1 cellular context compared by ENCODE assay signal in genomic region chr1:34825455-34826081, GRCh38.
TF ChIP-seq lines count a peak whose summit lies in the region.

No MANE protein-coding gene starts in this region.

TF ChIP-seq in HepG2, 621 proteins besides CTCF, POLR2A, EP300 and RAD21 (continued from another document and continues in another):
- TF ChIP-seq ZNF772 (CRISPR knock-in tag; IDR thresholded peaks at IDR 0.05): peak; percentile 71; the same call in 1 of the 2 replicates
- TF ChIP-seq ZNF207 (IDR thresholded peaks at IDR 0.05; ENCODE audit: borderline replicate concordance): no peak
- TF ChIP-seq PAX8 (CRISPR knock-in tag; IDR thresholded peaks at IDR 0.05; ENCODE audit: borderline replicate concordance): no peak
- 0 out of 2 replicates have a peak, but pooled peaks have one; percentile 57 for TF ChIP-seq BCL3 (CRISPR knock-in tag; IDR thresholded peaks at IDR 0.05)
- TF ChIP-seq RXRA (CRISPR knock-in tag; IDR thresholded peaks at IDR 0.05): 0 out of 2 replicates have a peak, but pooled peaks have one; percentile 33
- TF ChIP-seq ZNF547 (CRISPR knock-in tag; IDR thresholded peaks at IDR 0.05): no peak
- no peak for TF ChIP-seq NRL (CRISPR knock-in tag; IDR thresholded peaks at IDR 0.05; ENCODE audit: borderline replicate concordance)
- TF ChIP-seq ZNF33B (CRISPR knock-in tag; IDR thresholded peaks at IDR 0.05): no peak
- peak; percentile 61; the same call in 1 of the 2 replicates for TF ChIP-seq ZSCAN25 (CRISPR knock-in tag; IDR thresholded peaks at IDR 0.05)
- no peak for TF ChIP-seq ZNF660 (CRISPR knock-in tag; IDR thresholded peaks at IDR 0.05; ENCODE audit: borderline replicate concordance, low read depth)
- TF ChIP-seq ZNF501 (CRISPR knock-in tag; IDR thresholded peaks at IDR 0.05): no peak
- TF ChIP-seq ZNF280B (CRISPR knock-in tag; IDR thresholded peaks at IDR 0.05; ENCODE audit: borderline replicate concordance): no peak
- no peak for TF ChIP-seq ZBED4 (CRISPR knock-in tag; IDR thresholded peaks at IDR 0.05; ENCODE audit: borderline replicate concordance)
- TF ChIP-seq HIVEP1 (CRISPR knock-in tag; IDR thresholded peaks at IDR 0.05): no peak
- TF ChIP-seq ZNF451 (CRISPR knock-in tag; IDR thresholded peaks at IDR 0.05): peak; percentile 47; the same call in 1 of the 2 replicates
- TF ChIP-seq ZNF274 (CRISPR knock-in tag; IDR thresholded peaks at IDR 0.05): no peak
- no peak for TF ChIP-seq MNT (IDR thresholded peaks at IDR 0.05)
- no peak for TF ChIP-seq ZNF329 (CRISPR knock-in tag; IDR thresholded peaks at IDR 0.05; ENCODE audit: low read depth)
- peak; percentile 54; the same call in 1 of the 2 replicates for TF ChIP-seq GATA4 (IDR thresholded peaks at IDR 0.05; ENCODE audit: borderline replicate concordance, low read depth)
- no peak for TF ChIP-seq TP53 (CRISPR knock-in tag; conservative IDR thresholded peaks at IDR 0.05)
- no peak for TF ChIP-seq LBX2 (CRISPR knock-in tag; IDR thresholded peaks at IDR 0.05; ENCODE audit: borderline replicate concordance)
- peak; percentile 36; the same call in 1 of the 2 replicates for TF ChIP-seq ZSCAN21 (CRISPR knock-in tag; IDR thresholded peaks at IDR 0.05; ENCODE audit: borderline replicate concordance)
- TF ChIP-seq ZBTB20 (CRISPR knock-in tag; IDR thresholded peaks at IDR 0.05; ENCODE audit: borderline replicate concordance, low read depth): no peak
- 0 out of 2 replicates have a peak, but pooled peaks have one; percentile 53 for TF ChIP-seq HMG20B (CRISPR knock-in tag; conservative IDR thresholded peaks at IDR 0.05)
- no peak for TF ChIP-seq ZBTB8A (CRISPR knock-in tag; IDR thresholded peaks at IDR 0.05; ENCODE audit: borderline replicate concordance, low read depth)
- TF ChIP-seq GLI4 (CRISPR knock-in tag; IDR thresholded peaks at IDR 0.05; ENCODE audit: borderline replicate concordance): no peak
- no peak for TF ChIP-seq ZBTB21 (CRISPR knock-in tag; IDR thresholded peaks at IDR 0.05)
- TF ChIP-seq KLF6 (CRISPR knock-in tag; IDR thresholded peaks at IDR 0.05): no peak
- TF ChIP-seq KDM5B (CRISPR knock-in tag; IDR thresholded peaks at IDR 0.05; ENCODE audit: borderline replicate concordance): no peak
- no peak for TF ChIP-seq THRA (CRISPR knock-in tag; IDR thresholded peaks at IDR 0.05; ENCODE audit: borderline replicate concordance)
- TF ChIP-seq FOXO1 (CRISPR knock-in tag; IDR thresholded peaks at IDR 0.05): peak; percentile 90
- TF ChIP-seq KDM6A (CRISPR knock-in tag; IDR thresholded peaks at IDR 0.05; ENCODE audit: low read depth): peak; percentile 37
- no peak for TF ChIP-seq THYN1 (CRISPR knock-in tag; IDR thresholded peaks at IDR 0.05; ENCODE audit: borderline replicate concordance, low read depth)
- TF ChIP-seq ZNF674 (CRISPR knock-in tag; IDR thresholded peaks at IDR 0.05; ENCODE audit: low read depth): no peak
- TF ChIP-seq PAXIP1 (CRISPR knock-in tag; conservative IDR thresholded peaks at IDR 0.05): peak; percentile 90
- peak; percentile 68; the same call in 1 of the 2 replicates for TF ChIP-seq THAP9 (CRISPR knock-in tag; IDR thresholded peaks at IDR 0.05; ENCODE audit: borderline replicate concordance)
- TF ChIP-seq ZNF281 (CRISPR knock-in tag; IDR thresholded peaks at IDR 0.05; ENCODE audit: borderline replicate concordance): 0 out of 2 replicates have a peak, but pooled peaks have one; percentile 17
- no peak for TF ChIP-seq ZNF264 (CRISPR knock-in tag; IDR thresholded peaks at IDR 0.05)
- no peak for TF ChIP-seq ZNF878 (CRISPR knock-in tag; IDR thresholded peaks at IDR 0.05)
- TF ChIP-seq ZNF615 (CRISPR knock-in tag; IDR thresholded peaks at IDR 0.05; ENCODE audit: borderline replicate concordance): no peak
- TF ChIP-seq ZNF605 (CRISPR knock-in tag; IDR thresholded peaks at IDR 0.05): no peak
- TF ChIP-seq ATRX (CRISPR knock-in tag; IDR thresholded peaks at IDR 0.05; ENCODE audit: borderline replicate concordance): no peak
- TF ChIP-seq MEIS2 (CRISPR knock-in tag; IDR thresholded peaks at IDR 0.05): no peak
